ENCODE assay signal across 24 cellular contexts in genomic region chr2:239341146-239341732, GRCh38. TPM values are rescaled to one million over a fixed set of nuclear protein-coding genes. Genes with fewer than 3 reads are reported as not detected.
DNase-seq lines count a peak whose midpoint lies in the region; TF ChIP-seq lines count a peak whose summit lies in the region.
"Had no signal": no experiment of that assay in that cellular context is flagged by ENCODE, and none has a peak within 500 bp of the region (broad histone marks: within the 10 kb centered on the region; RNA-seq: fewer than 3 reads in every experiment).

No MANE protein-coding gene starts in this region.

- no peak overlapping the region for H3K4me3 ChIP-seq in BLaER1 treated with 17β-estradiol and CSF1 and Interleukin-3, amounts not matched to agents 10 nM and 100 nM
- no peak overlapping the region for H3K4me3 ChIP-seq in CD4-positive, alpha-beta memory T cell (ENCODE audit: low read length in 2 of 2)
- H3K4me3 ChIP-seq in tibial nerve, result no peak overlapping the region
- H3K4me3 ChIP-seq: gastrocnemius medialis, lung, psoas muscle had no signal

- H3K4me1 Mint-ChIP-seq in CD4-positive, alpha-beta memory T cell, result peaks cover 16 to 47% (median 26%) of the 10 kb centered on the region in 4 donors
- H3K4me1 Mint-ChIP-seq in nephron progenitor cell, result peaks cover 10% of the 10 kb centered on the region

- H3K27me3 ChIP-seq in BLaER1 treated with 17β-estradiol and CSF1 and Interleukin-3, amounts not matched to agents 10 nM and 100 nM, result peaks cover 0 to 18% (median 5%) of the 10 kb centered on the region in 11 experiments; a peak in 9 of 22 replicates
- no peaks in the 10 kb centered on the region for H3K27me3 ChIP-seq in CD4-positive, alpha-beta memory T cell (ENCODE audit: insufficient read depth, low read length)
- H3K27me3 ChIP-seq in tibial nerve, result no peaks in the 10 kb centered on the region
- H3K27me3 ChIP-seq: gastrocnemius medialis had no signal

- H3K4me3 Mint-ChIP-seq in CD4-positive, alpha-beta memory T cell, result no peak overlapping the region
- no peak overlapping the region for H3K4me3 Mint-ChIP-seq in nephron progenitor cell
- H3K4me3 Mint-ChIP-seq: activated CD8-positive, alpha-beta memory T cell treated with anti-CD3 and anti-CD28 coated beads, Interleukin-2, amount 10 ng/mL, durations not matched to agents 7 days and 5 days; activated T-cell treated with anti-CD3 and anti-CD28 coated beads, Interleukin-2, amount 50 U/mL, for 72 hours; IgD-negative memory B cell; natural killer cell had no signal

- no peak for TF ChIP-seq EP300 in tibial nerve (IDR thresholded peaks at IDR 0.05)

- no peak for DNase-seq in CD4-positive, alpha-beta memory T cell
- DNase-seq in NCI-H69 (lab: John Stamatoyannopoulos, UW) (peak; percentile 5), nephron progenitor cell (no peak), tibial nerve (ENCODE audit: low spot score in 2 of 2) (no peak), SKM-1 treated with dmso at 0.1 percent for 144 hours (lab: John Stamatoyannopoulos, UW; ENCODE audit: unreplicated experiment) (no peak), activated T-cell treated with anti-CD3 and anti-CD28 coated beads for 4 hours (no peak)
- DNase-seq: activated CD4-positive, alpha-beta T cell treated with anti-CD3 and anti-CD28 coated beads, Interleukin-2, amount 50 U/mL, for 4 hours; activated CD8-positive, alpha-beta memory T cell treated with anti-CD3 and anti-CD28 coated beads, Interleukin-2, amount 10 ng/mL, durations not matched to agents 7 days and 5 days; activated naive CD4-positive, alpha-beta T cell treated with Interleukin-2 at 50 U/mL for 16 hours; activated T-cell treated with anti-CD3 and anti-CD28 coated beads, Interleukin-2, amount 50 U/mL, for 72 hours; amygdala; C1 segment of cervical spinal cord; DMS79 treated with DMSO at 0.1 percent for 48 hours; gastrocnemius medialis; natural killer cell; NCI-H1694 treated with DMSO at 0.1 percent for 48 hours; psoas muscle; Right ventricle myocardium superior; stimulated activated CD4-positive, alpha-beta T cell treated with anti-CD3 and anti-CD28 coated beads, Interleukin-4, amount 100 ng/mL, for 24 hours; trophoblast cell; WERI-Rb-1 had no signal

- WGBS in tibial nerve, 2 donors, result 81 to 82% methylated on average over 8 of the region's 8 CpGs

- no peaks in the 10 kb centered on the region for H3K27me3 Mint-ChIP-seq in CD4-positive, alpha-beta memory T cell
- H3K27me3 Mint-ChIP-seq in nephron progenitor cell (ENCODE audit: low read depth, poor library complexity), result peaks cover 6% of the 10 kb centered on the region

- CTCF ChIA-PET in CD4-positive, alpha-beta memory T cell (lab: Charles Lee; ENCODE audit: partially characterized antibody), result no interaction called here

- peaks cover 36 to 62% (median 48%) of the 10 kb centered on the region in 10 experiments for H3K4me1 ChIP-seq in BLaER1 treated with 17β-estradiol and CSF1 and Interleukin-3, amounts not matched to agents 10 nM and 100 nM
- H3K4me1 ChIP-seq in CD4-positive, alpha-beta memory T cell (ENCODE audit: insufficient read depth, low read length), result peaks cover 22% of the 10 kb centered on the region
- peaks cover 0 to 21% (median 0%) of the 10 kb centered on the region in 4 donors for H3K4me1 ChIP-seq in tibial nerve
- H3K4me1 ChIP-seq: psoas muscle had no signal

- peaks cover 3 to 47% (median 19%) of the 10 kb centered on the region in 11 experiments; a peak in 16 of 22 replicates for H3K36me3 ChIP-seq in BLaER1 treated with 17β-estradiol and CSF1 and Interleukin-3, amounts not matched to agents 10 nM and 100 nM
- no peaks in the 10 kb centered on the region for H3K36me3 ChIP-seq in CD4-positive, alpha-beta memory T cell (ENCODE audit: insufficient read depth, low read length)
- H3K36me3 ChIP-seq in tibial nerve, result peaks cover 0 to 9% (median 0%) of the 10 kb centered on the region in 3 donors
- H3K36me3 ChIP-seq: gastrocnemius medialis, WERI-Rb-1 had no signal

- peaks cover 84 to 100% (median 97%) of the 10 kb centered on the region in 11 experiments for H4K20me1 ChIP-seq in BLaER1 treated with 17β-estradiol and CSF1 and Interleukin-3, amounts not matched to agents 10 nM and 100 nM

- no peak for TF ChIP-seq POLR2A in tibial nerve (IDR thresholded peaks at IDR 0.05)

- no peak for TF ChIP-seq CTCF in nephron progenitor cell (IDR thresholded peaks at IDR 0.05)
- TF ChIP-seq CTCF in tibial nerve (IDR thresholded peaks at IDR 0.05), result no peak

- peaks cover 0 to 2% (median 0%) of the 10 kb centered on the region in 8 donors for H3K9me3 Mint-ChIP-seq in CD4-positive, alpha-beta memory T cell
- peaks cover 6% of the 10 kb centered on the region for H3K9me3 Mint-ChIP-seq in nephron progenitor cell
- H3K9me3 Mint-ChIP-seq: activated T-cell treated with anti-CD3 and anti-CD28 coated beads, Interleukin-2, amount 50 U/mL, for 72 hours; natural killer cell had no signal

- H3K4me2 ChIP-seq in BLaER1 treated with 17β-estradiol and CSF1 and Interleukin-3, amounts not matched to agents 10 nM and 100 nM, result peak overlapping the region; percentile 71 to 90 (median 81); a peak in 19 of 22 replicates

- H3K27ac Mint-ChIP-seq in CD4-positive, alpha-beta memory T cell, result peak overlapping the region in 6 of 7 donors; percentile 29 to 62 (median 48)
- peak overlapping the region; percentile 30 for H3K27ac Mint-ChIP-seq in nephron progenitor cell
- H3K27ac Mint-ChIP-seq: activated CD8-positive, alpha-beta memory T cell treated with anti-CD3 and anti-CD28 coated beads, Interleukin-2, amount 10 ng/mL, durations not matched to agents 7 days and 5 days; activated T-cell treated with anti-CD3 and anti-CD28 coated beads, Interleukin-2, amount 50 U/mL, for 72 hours; IgD-negative memory B cell had no signal

- POLR2A ChIA-PET in CD4-positive, alpha-beta memory T cell (lab: Charles Lee; ENCODE audit: partially characterized antibody), result no interaction called here

- H3K27ac ChIP-seq in BLaER1 treated with 17β-estradiol and CSF1 and Interleukin-3, amounts not matched to agents 10 nM and 100 nM, result no peak overlapping the region
- no peak overlapping the region for H3K27ac ChIP-seq in CD4-positive, alpha-beta memory T cell (ENCODE audit: low read depth, low read length)
- H3K27ac ChIP-seq in tibial nerve, result no peak overlapping the region
- H3K27ac ChIP-seq: gastrocnemius medialis, psoas muscle, WERI-Rb-1 had no signal

- no peak overlapping the region for H3K9ac ChIP-seq in BLaER1 treated with 17β-estradiol and CSF1 and Interleukin-3, amounts not matched to agents 10 nM and 100 nM

- intact Hi-C loops in CD4-positive, alpha-beta memory T cell (cut with micrococcal nuclease), result no loop called here

- peaks cover 0 to 5% (median 0%) of the 10 kb centered on the region in 11 experiments; a peak in 1 of 22 replicates for H3K9me3 ChIP-seq in BLaER1 treated with 17β-estradiol and CSF1 and Interleukin-3, amounts not matched to agents 10 nM and 100 nM (replicated peaks in 1 of 11)
- no peaks in the 10 kb centered on the region for H3K9me3 ChIP-seq in CD4-positive, alpha-beta memory T cell (ENCODE audit: control insufficient read depth in 1 of 2, low read length in 2 of 2)
- no peaks in the 10 kb centered on the region for H3K9me3 ChIP-seq in tibial nerve
- H3K9me3 ChIP-seq: gastrocnemius medialis, psoas muscle had no signal

- H3K36me3 Mint-ChIP-seq in CD4-positive, alpha-beta memory T cell, result peaks cover 13% of the 10 kb centered on the region in 2 donors
- peaks cover 46% of the 10 kb centered on the region for H3K36me3 Mint-ChIP-seq in nephron progenitor cell (ENCODE audit: low read depth)
- H3K36me3 Mint-ChIP-seq: natural killer cell had no signal

RNA-seq across cellular contexts. Expression of gene HDAC4, which starts 59.6 kb away (rescaled TPM):
- 10 to 100 TPM; 50.2 to 59.7 TPM for total RNA-seq in CD4-positive, alpha-beta memory T cell
- 10 to 100 TPM in 1 of 2 donors, 1 to 10 TPM in 1; 1.4 to 10.6 TPM for polyA plus RNA-seq in CD4-positive, alpha-beta memory T cell
- 100 to 1,000 TPM in 2 of 4 donors, 10 to 100 TPM in 2; 68.0 to 123 (median 86.5) TPM for total RNA-seq in tibial nerve
